In genomic region chr2:73852020-73852419, GRCh38 we compare ENCODE assay signal across 14 cellular contexts. TPM values are rescaled to one million over a fixed set of nuclear protein-coding genes. Genes with fewer than 3 reads are reported as not detected.
DNase-seq lines count a peak whose midpoint lies in the region; ATAC-seq lines count a peak whose summit lies in the region.
"Had no signal": no experiment of that assay in that cellular context is flagged by ENCODE, and none has a peak within 500 bp of the region (broad histone marks: within the 10 kb centered on the region; RNA-seq: fewer than 3 reads in every experiment).

No MANE protein-coding gene starts in this region.

- no peak for ATAC-seq in HG03378 (IDR thresholded peaks at IDR 0.05; ENCODE audit: unreplicated experiment)

- DNase-seq in EL (peak; percentile 88), NCI-H226 (peak; percentile 87), dermis blood vessel endothelial cell (peak; percentile 60), myocyte (ENCODE audit: low read depth) (peak; percentile 56), retina (no peak), NCI-H1436 treated with DMSO at 0.1 percent for 48 hours (lab: John Stamatoyannopoulos, UW) (no peak)
- no peak for DNase-seq in stimulated activated CD4-positive, alpha-beta T cell treated with anti-CD3 and anti-CD28 coated beads, Interleukin-4, amount 100 ng/mL, for 24 hours
- DNase-seq: DMS 273 treated with DMSO at 0.1 percent for 48 hours; kidney; NCI-H1930; nephron progenitor cell; NK-92 treated with Interleukin-12 subunit alpha and Interleukin-12 subunit beta, amount 100 ng/mL, for 24 hours had no signal

RNA-seq across cellular contexts. Expression of gene STAMBP, which starts 23.3 kb away (rescaled TPM):
- total RNA-seq in dermis blood vessel endothelial cell: 23.7 and 25.4 TPM in 2 replicates
- total RNA-seq in myocyte: 1,045 and 1,591 TPM in 2 replicates
- polyA plus RNA-seq in myocyte (2012): 548 TPM

RNA-seq across cellular contexts. Expression of gene ACTG2, which starts 40.8 kb away (rescaled TPM):
- total RNA-seq in dermis blood vessel endothelial cell (0.05 TPM in 1 of 2 replicates, not detected in the other), myocyte (1.2 TPM in 1 of 2 replicates, not detected in the other)
- polyA plus RNA-seq in myocyte (2012): 0.39 TPM
- total RNA-seq: epithelial cell of proximal tubule had no signal

Comparison
In these comparisons a context has a peak if more than half of its experiments do, and no peak if none do; other contexts are left out.
1. DNase-seq: peak in EL (single experiment), NCI-H226 (single experiment), dermis blood vessel endothelial cell (single experiment) and myocyte (single experiment); none in retina (single experiment), stimulated activated CD4-positive, alpha-beta T cell treated with anti-CD3 and anti-CD28 coated beads, Interleukin-4, amount 100 ng/mL, for 24 hours (single experiment) and NCI-H1436 treated with DMSO at 0.1 percent for 48 hours (single experiment).
2. RNA of gene STAMBP, which starts 23.3 kb away (total RNA-seq): 1,045 to 1,591 TPM in myocyte; 23.7 to 25.4 TPM in dermis blood vessel endothelial cell; every median in the first group is over 10 times any median in the second.